In genomic region chr5:151463137-151464029, GRCh38 we compare ENCODE assay signal across 12 cellular contexts. TPM values are rescaled to one million over a fixed set of nuclear protein-coding genes. Genes with fewer than 3 reads are reported as not detected.
DNase-seq lines count a peak whose midpoint lies in the region; ATAC-seq and TF ChIP-seq lines count a peak whose summit lies in the region.
"Had no signal": no experiment of that assay in that cellular context is flagged by ENCODE, and none has a peak within 500 bp of the region (broad histone marks: within the 10 kb centered on the region; RNA-seq: fewer than 3 reads in every experiment).

No MANE protein-coding gene starts in this region.

- intact Hi-C loops in Right ventricle myocardium inferior (cut with DNase I) (loop anchor here (1.0 kb wide), 1 partner anchor 10 kb away; no protein-coding TSS in a partner anchor), cardiac septum (cut with DNase I) (no loop called here), ascending aorta (cut with DNase I) (no loop called here)

- H3K9me3 ChIP-seq in ascending aorta, result no peaks in the 10 kb centered on the region
- H3K9me3 ChIP-seq: BLaER1 had no signal

- ATAC-seq in Right ventricle myocardium inferior, result peak; percentile 28
- ATAC-seq: activated CD8-positive, alpha-beta memory T cell treated with anti-CD3 and anti-CD28 coated beads, Interleukin-2, amount 10 ng/mL, durations not matched to agents 7 days and 5 days; stimulated activated naive B cell treated with anti-CD40 and anti-IgM and Interleukin-4, amounts not matched to agents 10 μg/mL and 1 μg/mL and 100 μg/mL, for 72 hours; T-cell had no signal

- H3K4me1 ChIP-seq in ascending aorta, result no peaks in the 10 kb centered on the region
- H3K4me1 ChIP-seq: BLaER1 had no signal

- H3K36me3 ChIP-seq in ascending aorta, result peaks cover 23 to 55% of the 10 kb centered on the region in 2 donors

- no peak overlapping the region for H3K27ac ChIP-seq in ascending aorta
- no peak overlapping the region for H3K27ac ChIP-seq in coronary artery
- H3K27ac ChIP-seq: BLaER1 had no signal

- H3K4me3 ChIP-seq in WI38 (ENCODE audit: low read depth, low read length) (no peak overlapping the region), ascending aorta (no peak overlapping the region), coronary artery (no peak overlapping the region)
- H3K4me3 ChIP-seq: BLaER1 had no signal

- H3K27me3 ChIP-seq in ascending aorta, result no peaks in the 10 kb centered on the region
- H3K27me3 ChIP-seq: BLaER1 had no signal

- TF ChIP-seq CTCF in WI38 (IDR thresholded peaks at IDR 0.05; ENCODE audit: low read depth, low read length) (peak; percentile 19; the same call in 1 of the 2 replicates), ascending aorta (IDR thresholded peaks at IDR 0.05) (peak in 1 of 3 experiments; percentile 12), coronary artery (IDR thresholded peaks at IDR 0.05) (no peak)

- DNase-seq in Right ventricle myocardium inferior (ENCODE audit: missing footprints) (no peak), cardiac septum (ENCODE audit: low spot score) (no peak), iPS-NIHi7 (ENCODE audit: extremely low spot score) (peak; percentile 69), HCEC 1CT (no peak), MV-4-11 (lab: John Stamatoyannopoulos, UW) (no peak), ascending aorta (ENCODE audit: low spot score in 2 of 2) (no peak), coronary artery (ENCODE audit: low spot score) (no peak)
- DNase-seq: activated CD8-positive, alpha-beta memory T cell treated with anti-CD3 and anti-CD28 coated beads, Interleukin-2, amount 10 ng/mL, durations not matched to agents 7 days and 5 days; stimulated activated naive B cell treated with anti-CD40 and anti-IgM and Interleukin-4, amounts not matched to agents 10 μg/mL and 1 μg/mL and 100 μg/mL, for 72 hours; T-cell had no signal

RNA-seq across cellular contexts. Expression of gene SLC36A1, which starts 16.0 kb away (rescaled TPM):
- total RNA-seq in Right ventricle myocardium inferior (5.2 TPM), cardiac septum (3.3 TPM), ascending aorta (19.9 TPM)
